37 cellular contexts compared by ENCODE assay signal in the genomic region with DNA sequence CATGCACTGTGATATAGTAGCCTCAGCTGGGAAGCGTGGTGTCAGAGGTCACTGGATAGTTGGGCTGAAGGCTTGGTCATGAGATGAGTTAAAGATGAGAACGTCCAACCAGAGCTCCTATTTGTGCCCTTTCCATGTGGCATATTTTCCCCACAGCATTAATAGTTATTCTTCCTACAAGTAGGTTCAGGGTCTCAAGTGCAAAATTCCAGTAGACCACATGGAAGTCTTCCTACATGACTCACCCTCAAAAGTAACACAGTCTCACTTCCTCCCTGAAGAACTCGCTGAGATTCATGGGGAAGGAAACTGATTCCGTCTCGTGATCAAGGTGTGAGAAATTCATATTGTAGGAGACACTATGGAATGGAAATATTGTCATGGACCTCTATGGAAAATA.
"Had no signal": no experiment of that assay in that cellular context is flagged by ENCODE, and none has a peak within 500 bp of the region (broad histone marks: within the 10 kb centered on the region; RNA-seq: fewer than 3 reads in every experiment).

No MANE protein-coding gene starts in this region.

- H3K4me1 ChIP-seq: adrenal gland, ascending aorta, colonic mucosa, stomach, thyroid gland, upper lobe of left lung had no signal

- DNase-seq: activated CD4-positive, alpha-beta T cell treated with anti-CD3 and anti-CD28 coated beads for 48 hours; activated CD4-positive, alpha-beta T cell treated with anti-CD3 and anti-CD28 coated beads, Interleukin-2, amount 50 U/mL, for 48 hours; activated CD8-positive, alpha-beta memory T cell treated with anti-CD3 and anti-CD28 coated beads for 24 hours; activated effector memory CD4-positive, alpha-beta T cell treated with anti-CD3 and anti-CD28 coated beads, Interleukin-2, amount 50 U/mL, for 16 hours; activated naive CD4-positive, alpha-beta T cell treated with anti-CD3 and anti-CD28 coated beads for 36 hours; activated naive CD8-positive, alpha-beta T cell treated with anti-CD3 and anti-CD28 coated beads for 36 hours; activated T-cell treated with anti-CD3 and anti-CD28 coated beads, Interleukin-2, amount 50 U/mL, for 1 hour; adrenal gland; cerebellar nuclear complex; colonic mucosa; effector CD8-positive, alpha-beta T cell; glutamatergic neuron; left cardiac atrium; left ventricle myocardium superior; midbrain; naive thymus-derived CD4-positive, alpha-beta T cell; ovary; retina; stimulated activated CD4-positive, alpha-beta T cell treated with anti-CD3 and anti-CD28 coated beads, Interleukin-1b, Interleukin-23, amount 100 ng/mL, for 48 hours; stimulated activated CD4-positive, alpha-beta T cell treated with anti-CD3 and anti-CD28 coated beads, Interleukin-4, amount 100 ng/mL, for 4 hours; stimulated activated CD8-positive, alpha-beta memory T cell treated with anti-CD3 and anti-CD28 coated beads, Interleukin-4, amount 100 ng/mL, for 48 hours; stomach; T-cell; thyroid gland; upper lobe of left lung had no signal

- H3K27ac Mint-ChIP-seq: activated naive CD4-positive, alpha-beta T cell treated with anti-CD3 and anti-CD28 coated beads for 36 hours; activated naive CD8-positive, alpha-beta T cell treated with anti-CD3 and anti-CD28 coated beads for 36 hours; activated T-helper 1 cell treated with anti-CD3 and anti-CD28 coated beads, Interleukin-12 subunit alpha, Interleukin-12 subunit beta, Interleukin-2, Interleukin-4 antibody, amounts not matched to agents 30 ng/mL and 10 ng/mL and 1 ng/mL, durations not matched to agents 14 hours and 24 hours and 36 hours; naive thymus-derived CD4-positive, alpha-beta T cell; progenitor cell of endocrine pancreas; stimulated activated memory B cell treated with anti-CD40 and anti-IgM and Interleukin-4, amounts not matched to agents 10 μg/mL and 1 μg/mL and 100 μg/mL, for 72 hours; T-cell had no signal

- H3K4me1 Mint-ChIP-seq: activated naive CD8-positive, alpha-beta T cell treated with anti-CD3 and anti-CD28 coated beads for 36 hours; naive thymus-derived CD4-positive, alpha-beta T cell; stimulated activated memory B cell treated with anti-CD40 and anti-IgM and Interleukin-4, amounts not matched to agents 10 μg/mL and 1 μg/mL and 100 μg/mL, for 72 hours; T-cell had no signal

- H3K36me3 Mint-ChIP-seq: activated naive CD8-positive, alpha-beta T cell treated with anti-CD3 and anti-CD28 coated beads for 36 hours; naive thymus-derived CD4-positive, alpha-beta T cell; stimulated activated memory B cell treated with anti-CD40 and anti-IgM and Interleukin-4, amounts not matched to agents 10 μg/mL and 1 μg/mL and 100 μg/mL, for 72 hours; T-cell had no signal

- H3K36me3 ChIP-seq: adrenal gland, ascending aorta, cardiac muscle cell, colonic mucosa, ovary, stomach, thyroid gland, upper lobe of left lung had no signal

- H3K27ac ChIP-seq: adrenal gland, ascending aorta, cardiac muscle cell, colonic mucosa, ovary, skin epidermis, stomach, thyroid gland, upper lobe of left lung, VCaP had no signal

- H3K27me3 ChIP-seq: adrenal gland, ascending aorta, cardiac muscle cell, colonic mucosa, ovary, stomach, thyroid gland, upper lobe of left lung had no signal

- H3K9me3 ChIP-seq: adrenal gland, ascending aorta, colonic mucosa, ovary, stomach, thyroid gland, upper lobe of left lung had no signal

- ATAC-seq: left cardiac atrium; left ventricle myocardium superior; naive thymus-derived CD4-positive, alpha-beta T cell; sciatic nerve; stimulated activated memory B cell treated with anti-CD40 and anti-IgM and Interleukin-4, amounts not matched to agents 10 μg/mL and 1 μg/mL and 100 μg/mL, for 72 hours; T-cell had no signal

- H3K4me3 ChIP-seq: adrenal gland, ascending aorta, cardiac muscle cell, colonic mucosa, ovary, skin epidermis, stomach, thyroid gland, upper lobe of left lung had no signal

- H3K4me3 Mint-ChIP-seq: activated naive CD4-positive, alpha-beta T cell treated with anti-CD3 and anti-CD28 coated beads for 36 hours; activated naive CD8-positive, alpha-beta T cell treated with anti-CD3 and anti-CD28 coated beads for 36 hours; activated T-helper 1 cell treated with anti-CD3 and anti-CD28 coated beads, Interleukin-12 subunit alpha, Interleukin-12 subunit beta, Interleukin-2, Interleukin-4 antibody, amounts not matched to agents 30 ng/mL and 10 ng/mL and 1 ng/mL, durations not matched to agents 14 hours and 24 hours and 36 hours; naive thymus-derived CD4-positive, alpha-beta T cell; stimulated activated memory B cell treated with anti-CD40 and anti-IgM and Interleukin-4, amounts not matched to agents 10 μg/mL and 1 μg/mL and 100 μg/mL, for 72 hours; T-cell had no signal

- FAIRE-seq: endometrium, frontal cortex, keratinocyte, TTC549 had no signal

- H3K9me3 Mint-ChIP-seq: activated naive CD4-positive, alpha-beta T cell treated with anti-CD3 and anti-CD28 coated beads for 36 hours; activated naive CD8-positive, alpha-beta T cell treated with anti-CD3 and anti-CD28 coated beads for 36 hours; activated T-helper 1 cell treated with anti-CD3 and anti-CD28 coated beads, Interleukin-12 subunit alpha, Interleukin-12 subunit beta, Interleukin-2, Interleukin-4 antibody, amounts not matched to agents 30 ng/mL and 10 ng/mL and 1 ng/mL, durations not matched to agents 14 hours and 24 hours and 36 hours had no signal

- H3K27me3 Mint-ChIP-seq: activated naive CD8-positive, alpha-beta T cell treated with anti-CD3 and anti-CD28 coated beads for 36 hours; naive thymus-derived CD4-positive, alpha-beta T cell; progenitor cell of endocrine pancreas; stimulated activated memory B cell treated with anti-CD40 and anti-IgM and Interleukin-4, amounts not matched to agents 10 μg/mL and 1 μg/mL and 100 μg/mL, for 72 hours; T-cell had no signal
